Comparison of ENCODE assay signal across 1 cellular context in the genomic region with DNA sequence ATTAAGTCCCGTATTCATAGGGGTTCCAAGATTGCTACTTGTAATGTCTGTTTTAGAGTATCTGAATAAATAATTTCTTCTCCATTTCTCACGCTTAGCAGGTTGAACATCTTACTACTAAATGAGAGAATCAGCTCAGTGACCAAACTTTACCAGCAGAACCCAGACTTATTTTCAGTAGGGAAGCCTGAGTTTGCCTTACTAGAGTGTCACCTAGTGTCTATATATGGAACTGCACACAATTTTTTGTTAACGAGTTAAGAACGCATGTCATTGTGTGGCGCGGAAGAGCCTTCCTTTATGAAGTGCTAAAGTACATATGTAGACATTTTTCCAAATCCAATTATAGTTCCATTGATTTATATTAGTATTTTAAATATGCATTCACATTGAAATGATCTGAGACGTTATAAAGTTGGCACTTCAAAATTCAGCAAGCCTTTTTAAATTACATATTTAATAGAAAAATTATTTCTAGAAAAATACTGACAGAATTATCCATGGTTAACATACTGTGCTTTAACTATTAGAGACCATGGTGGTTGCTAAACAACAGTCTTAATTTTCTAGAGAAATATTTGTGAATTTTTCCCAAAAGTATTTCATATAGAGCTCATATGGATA.
TF ChIP-seq lines count a peak whose summit lies in the region.

No MANE protein-coding gene starts in this region.

TF ChIP-seq in GM23338, 12 proteins besides CTCF, POLR2A, EP300 and RAD21 (continued from another document):
- TF ChIP-seq, protein P1, sequence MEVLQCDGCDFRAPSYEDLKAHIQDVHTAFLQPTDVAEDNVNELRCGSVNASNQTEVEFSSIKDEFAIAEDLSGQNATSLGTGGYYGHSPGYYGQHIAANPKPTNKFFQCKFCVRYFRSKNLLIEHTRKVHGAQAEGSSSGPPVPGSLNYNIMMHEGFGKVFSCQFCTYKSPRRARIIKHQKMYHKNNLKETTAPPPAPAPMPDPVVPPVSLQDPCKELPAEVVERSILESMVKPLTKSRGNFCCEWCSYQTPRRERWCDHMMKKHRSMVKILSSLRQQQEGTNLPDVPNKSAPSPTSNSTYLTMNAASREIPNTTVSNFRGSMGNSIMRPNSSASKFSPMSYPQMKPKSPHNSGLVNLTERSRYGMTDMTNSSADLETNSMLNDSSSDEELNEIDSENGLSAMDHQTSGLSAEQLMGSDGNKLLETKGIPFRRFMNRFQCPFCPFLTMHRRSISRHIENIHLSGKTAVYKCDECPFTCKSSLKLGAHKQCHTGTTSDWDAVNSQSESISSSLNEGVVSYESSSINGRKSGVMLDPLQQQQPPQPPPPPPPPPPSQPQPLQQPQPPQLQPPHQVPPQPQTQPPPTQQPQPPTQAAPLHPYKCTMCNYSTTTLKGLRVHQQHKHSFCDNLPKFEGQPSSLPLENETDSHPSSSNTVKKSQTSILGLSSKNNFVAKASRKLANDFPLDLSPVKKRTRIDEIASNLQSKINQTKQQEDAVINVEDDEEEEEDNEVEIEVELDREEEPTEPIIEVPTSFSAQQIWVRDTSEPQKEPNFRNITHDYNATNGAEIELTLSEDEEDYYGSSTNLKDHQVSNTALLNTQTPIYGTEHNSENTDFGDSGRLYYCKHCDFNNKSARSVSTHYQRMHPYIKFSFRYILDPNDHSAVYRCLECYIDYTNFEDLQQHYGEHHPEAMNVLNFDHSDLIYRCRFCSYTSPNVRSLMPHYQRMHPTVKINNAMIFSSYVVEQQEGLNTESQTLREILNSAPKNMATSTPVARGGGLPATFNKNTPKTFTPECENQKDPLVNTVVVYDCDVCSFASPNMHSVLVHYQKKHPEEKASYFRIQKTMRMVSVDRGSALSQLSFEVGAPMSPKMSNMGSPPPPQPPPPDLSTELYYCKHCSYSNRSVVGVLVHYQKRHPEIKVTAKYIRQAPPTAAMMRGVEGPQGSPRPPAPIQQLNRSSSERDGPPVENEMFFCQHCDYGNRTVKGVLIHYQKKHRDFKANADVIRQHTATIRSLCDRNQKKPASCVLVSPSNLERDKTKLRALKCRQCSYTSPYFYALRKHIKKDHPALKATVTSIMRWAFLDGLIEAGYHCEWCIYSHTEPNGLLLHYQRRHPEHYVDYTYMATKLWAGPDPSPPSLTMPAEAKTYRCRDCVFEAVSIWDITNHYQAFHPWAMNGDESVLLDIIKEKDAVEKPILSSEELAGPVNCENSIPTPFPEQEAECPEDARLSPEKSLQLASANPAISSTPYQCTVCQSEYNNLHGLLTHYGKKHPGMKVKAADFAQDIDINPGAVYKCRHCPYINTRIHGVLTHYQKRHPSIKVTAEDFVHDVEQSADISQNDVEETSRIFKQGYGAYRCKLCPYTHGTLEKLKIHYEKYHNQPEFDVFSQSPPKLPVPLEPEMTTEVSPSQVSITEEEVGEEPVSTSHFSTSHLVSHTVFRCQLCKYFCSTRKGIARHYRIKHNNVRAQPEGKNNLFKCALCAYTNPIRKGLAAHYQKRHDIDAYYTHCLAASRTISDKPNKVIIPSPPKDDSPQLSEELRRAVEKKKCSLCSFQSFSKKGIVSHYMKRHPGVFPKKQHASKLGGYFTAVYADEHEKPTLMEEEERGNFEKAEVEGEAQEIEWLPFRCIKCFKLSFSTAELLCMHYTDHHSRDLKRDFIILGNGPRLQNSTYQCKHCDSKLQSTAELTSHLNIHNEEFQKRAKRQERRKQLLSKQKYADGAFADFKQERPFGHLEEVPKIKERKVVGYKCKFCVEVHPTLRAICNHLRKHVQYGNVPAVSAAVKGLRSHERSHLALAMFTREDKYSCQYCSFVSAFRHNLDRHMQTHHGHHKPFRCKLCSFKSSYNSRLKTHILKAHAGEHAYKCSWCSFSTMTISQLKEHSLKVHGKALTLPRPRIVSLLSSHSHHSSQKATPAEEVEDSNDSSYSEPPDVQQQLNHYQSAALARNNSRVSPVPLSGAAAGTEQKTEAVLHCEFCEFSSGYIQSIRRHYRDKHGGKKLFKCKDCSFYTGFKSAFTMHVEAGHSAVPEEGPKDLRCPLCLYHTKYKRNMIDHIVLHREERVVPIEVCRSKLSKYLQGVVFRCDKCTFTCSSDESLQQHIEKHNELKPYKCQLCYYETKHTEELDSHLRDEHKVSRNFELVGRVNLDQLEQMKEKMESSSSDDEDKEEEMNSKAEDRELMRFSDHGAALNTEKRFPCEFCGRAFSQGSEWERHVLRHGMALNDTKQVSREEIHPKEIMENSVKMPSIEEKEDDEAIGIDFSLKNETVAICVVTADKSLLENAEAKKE (CRISPR knock-in tag; IDR thresholded peaks at IDR 0.05), result no peak
- TF ChIP-seq NANOG (IDR thresholded peaks at IDR 0.05; ENCODE audit: borderline replicate concordance), result no peak
- no peak for TF ChIP-seq JUNB (IDR thresholded peaks at IDR 0.05; ENCODE audit: unreplicated experiment)
TF ChIP-seq in GM23338: peak in this region for 0.
